In the genomic region with DNA sequence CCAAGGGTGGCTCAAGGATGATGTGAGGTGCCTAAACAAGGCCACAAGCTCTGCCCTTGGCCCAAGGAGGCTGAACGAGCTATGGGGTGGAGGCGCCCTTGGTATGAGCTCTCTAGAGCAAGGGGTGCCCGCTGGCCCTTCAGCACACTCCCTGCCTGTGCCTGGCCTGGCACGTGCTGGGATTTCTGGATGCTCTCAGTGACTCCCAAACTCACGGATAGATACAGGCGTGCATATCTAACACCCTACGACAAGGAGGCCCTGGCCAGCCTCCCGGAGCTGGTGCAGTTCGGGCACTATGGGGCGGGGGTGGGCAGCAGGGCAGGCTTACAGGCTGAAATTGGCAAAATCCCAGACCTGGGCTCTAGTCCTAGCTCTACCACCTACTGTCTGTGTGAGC, we compare ENCODE assay signal across 29 cellular contexts. TPM values are rescaled to one million over a fixed set of nuclear protein-coding genes. Genes with fewer than 3 reads are reported as not detected.
DNase-seq lines count a peak whose midpoint lies in the region; ATAC-seq, FAIRE-seq and TF ChIP-seq lines count a peak whose summit lies in the region.
"Had no signal": no experiment of that assay in that cellular context is flagged by ENCODE, and none has a peak within 500 bp of the region (broad histone marks: within the 10 kb centered on the region; RNA-seq: fewer than 3 reads in every experiment).

No MANE protein-coding gene starts in this region.

- peaks cover 57% of the 10 kb centered on the region for H3K27me3 Mint-ChIP-seq in HFFc6 (ENCODE audit: insufficient read depth)

- no peaks in the 10 kb centered on the region for H3K9me3 Mint-ChIP-seq in HFFc6
- H3K9me3 Mint-ChIP-seq: CD8-positive, alpha-beta memory T cell had no signal

- H2BK12ac ChIP-seq in H1 (ENCODE audit: low read depth, low read length): no peak overlapping the region

- no peak overlapping the region for H3K14ac ChIP-seq in H1 (ENCODE audit: insufficient read length)

- no peak overlapping the region for H4K91ac ChIP-seq in H1 (replicated peaks; ENCODE audit: insufficient read length, low read length)

- H4K20me1 ChIP-seq in BLaER1: no peaks in the 10 kb centered on the region
- H4K20me1 ChIP-seq in H1 (replicated peaks in 1 of 2; ENCODE audit: control insufficient read depth in 1 of 2, insufficient read depth in 2 of 2, low read length in 2 of 2): no peaks in the 10 kb centered on the region

- no peak overlapping the region for H3K18ac ChIP-seq in H1 (ENCODE audit: extremely low read depth, low read length)

- H2BK20ac ChIP-seq in H1 (ENCODE audit: low read length): no peak overlapping the region

- no peak for TF ChIP-seq RAD21 in H1 (IDR thresholded peaks at IDR 0.05 in 1 of 2, conservative IDR thresholded peaks at IDR 0.05 in 1 of 2; ENCODE audit: low read depth in 2 of 2, low read length in 2 of 2)

- no peaks in the 10 kb centered on the region for H3K36me3 Mint-ChIP-seq in HFFc6 (ENCODE audit: low read depth)
- H3K36me3 Mint-ChIP-seq: CD8-positive, alpha-beta memory T cell had no signal

- H3K27me3 ChIP-seq in BLaER1: no peaks in the 10 kb centered on the region
- no peaks in the 10 kb centered on the region; a peak in 1 of 7 replicates for H3K27me3 ChIP-seq in H1 (replicated peaks in 1 of 4; ENCODE audit: control insufficient read depth in 3 of 4, extremely low read depth in 1 of 4, insufficient read depth in 3 of 4, low read length in 3 of 4)
- H3K27me3 ChIP-seq in heart right ventricle: peaks cover 0 to 22% (median 0%) of the 10 kb centered on the region in 7 donors

- H3K4me1 ChIP-seq in BLaER1 (peaks cover 79% of the 10 kb centered on the region), H1 (replicated peaks in 1 of 4; ENCODE audit: control insufficient read depth in 3 of 4, insufficient read depth in 4 of 4, low read length in 3 of 4) (peaks cover 0 to 4% (median 0%) of the 10 kb centered on the region in 4 experiments; a peak in 3 of 7 replicates), heart right ventricle (peaks cover 0 to 17% (median 10%) of the 10 kb centered on the region in 9 donors)

- H3K56ac ChIP-seq in H1 (replicated peaks; ENCODE audit: insufficient read length, low read depth, low read length): no peak overlapping the region

- 0 out of 2 replicates have a peak overlapping the region, but pooled peaks have one; percentile 4 for H2BK15ac ChIP-seq in H1 (ENCODE audit: low read length)

- no peaks in the 10 kb centered on the region for H3K36me3 ChIP-seq in BLaER1
- no peaks in the 10 kb centered on the region for H3K36me3 ChIP-seq in H1 (ENCODE audit: control insufficient read depth in 2 of 4, insufficient read depth in 4 of 4, low read length in 3 of 4)
- no peaks in the 10 kb centered on the region for H3K36me3 ChIP-seq in heart right ventricle

- TF ChIP-seq POLR2A in H1 (IDR thresholded peaks at IDR 0.05; ENCODE audit: control extremely low read depth in 1 of 2, low read depth in 2 of 2, low read length in 2 of 2): no peak

- no peak overlapping the region for H3K4ac ChIP-seq in H1 (replicated peaks; ENCODE audit: insufficient read length, low read depth, low read length)

- no peaks in the 10 kb centered on the region for H3K9me3 ChIP-seq in BLaER1
- H3K9me3 ChIP-seq in H1 (ENCODE audit: insufficient read depth in 2 of 2, low read depth in 1 of 2, low read length in 1 of 2): no peaks in the 10 kb centered on the region
- H3K9me3 ChIP-seq in heart right ventricle: no peaks in the 10 kb centered on the region

- H4K5ac ChIP-seq in H1 (ENCODE audit: insufficient read length, low read depth, low read length): no peak overlapping the region

- DNase-seq in H1 (ENCODE audit: low read depth in 1 of 2, low spot score in 2 of 2) (no peak), heart right ventricle (peak; percentile 47 to 51), sciatic nerve (ENCODE audit: low spot score) (no peak), HFFc6 (no peak), NCI-H2196 (lab: John Stamatoyannopoulos, UW; ENCODE audit: unreplicated experiment) (no peak)
- DNase-seq in stimulated activated CD4-positive, alpha-beta T cell treated with anti-CD3 and anti-CD28 coated beads, Interleukin-12 subunit alpha, Interleukin-12 subunit beta, amount 100 ng/mL, for 4 hours: no peak
- DNase-seq: AML-193; CD8-positive, alpha-beta memory T cell; DMS 273 treated with DMSO at 0.1 percent for 48 hours; DMS79; EL; GDM1; Kasumi-1; NCI-H1092 treated with DMSO at 0.1 percent for 48 hours; NCI-H1436; NCI-H1930; NCI-H446 treated with DMSO at 0.1 percent for 48 hours; NCI-H526; NCI-H82; NK-92 treated with Interleukin-12 subunit alpha and Interleukin-12 subunit beta, amount 100 ng/mL, for 24 hours; PC-3; SHP77 had no signal

- no peak overlapping the region for H2BK120ac ChIP-seq in H1 (replicated peaks; ENCODE audit: low read depth, low read length)

- H3K23me2 ChIP-seq in H1 (ENCODE audit: low read depth, low read length): no peaks in the 10 kb centered on the region

- no peak overlapping the region for H2AFZ ChIP-seq in H1 (ENCODE audit: low read length)

- no peak overlapping the region for H3K27ac Mint-ChIP-seq in HFFc6
- H3K27ac Mint-ChIP-seq: CD8-positive, alpha-beta memory T cell had no signal

- H3K4me3 ChIP-seq in BLaER1 (no peak overlapping the region), H1 (ENCODE audit: extremely low read depth in 1 of 4, insufficient read depth in 2 of 4, low read depth in 3 of 4, low read length in 4 of 4) (no peak overlapping the region), heart right ventricle (no peak overlapping the region)
- H3K4me3 ChIP-seq: K562 had no signal

- peak overlapping the region; percentile 25; the same call in 1 of the 2 replicates for H4K8ac ChIP-seq in H1 (ENCODE audit: extremely low read depth, insufficient read depth, low read length)

- no peaks in the 10 kb centered on the region for H3K79me2 ChIP-seq in H1 (ENCODE audit: control insufficient read depth in 1 of 2, insufficient read depth in 2 of 2, low read length in 2 of 2)

- CTCF ChIA-PET in H1 (lab: Charles Lee; ENCODE audit: partially characterized antibody): interaction anchor here (0.6 to 3.9 kb wide), 7 partner anchors 9 to 73 kb away, joined by 3 to 14 read pairs (median 3); no protein-coding TSS in a partner anchor

- no peak overlapping the region for H2AK5ac ChIP-seq in H1 (ENCODE audit: low read depth, low read length)

- no peak overlapping the region for H2BK5ac ChIP-seq in H1 (ENCODE audit: low read depth, low read length)

- H3K4me2 ChIP-seq in BLaER1 (peak overlapping the region; percentile 77), H1 (ENCODE audit: insufficient read depth in 1 of 2, low read depth in 2 of 2, low read length in 2 of 2) (no peak overlapping the region)

- H3K4me3 Mint-ChIP-seq in HFFc6: no peak overlapping the region
- H3K4me3 Mint-ChIP-seq: CD8-positive, alpha-beta memory T cell had no signal

- TF ChIP-seq EP300 in H1 (IDR thresholded peaks at IDR 0.05; ENCODE audit: borderline replicate concordance in 1 of 2, low read depth in 2 of 2, low read length in 2 of 2): no peak

- H3K9ac ChIP-seq in BLaER1: no peak overlapping the region
- H3K9ac ChIP-seq in H1 (replicated peaks in 1 of 4; ENCODE audit: extremely low read depth in 1 of 4, low read depth in 3 of 4, low read length in 3 of 4): no peak overlapping the region

- intact Hi-C loops in heart right ventricle (cut with DNase I) (no loop called here), sciatic nerve (cut with DNase I) (no loop called here)

- no peak overlapping the region for H3K23ac ChIP-seq in H1 (ENCODE audit: insufficient read length)

- H3K27ac ChIP-seq in BLaER1: peak overlapping the region; percentile 44
- no peak overlapping the region for H3K27ac ChIP-seq in H1 (ENCODE audit: low read depth, low read length)
- no peak overlapping the region for H3K27ac ChIP-seq in heart right ventricle
- H3K27ac ChIP-seq: C4-2B had no signal

- no peak for FAIRE-seq in H1 (lab: Jason Lieb, UNC)
- FAIRE-seq: A204.1, GM12891, H54, HTR-8/SVneo, K562 had no signal

- ATAC-seq in heart right ventricle: peak; percentile 21 to 90 (median 79)
- peak; percentile 5 for ATAC-seq in sciatic nerve
- ATAC-seq: K562, PC-3 had no signal

- no peaks in the 10 kb centered on the region for H3K79me1 ChIP-seq in H1 (ENCODE audit: low read depth, low read length)

- 94% methylated on average over 10 of the region's 10 CpGs; no CpG with 5 or more reads in 1 of the 2 experiments for WGBS in H1 (ENCODE audit: extremely low coverage in 1 of 2, insufficient coverage in 1 of 2, insufficient read length in 1 of 2, insufficient replicate concordance in 2 of 2, low coverage in 1 of 2, low lambda C conversion rate in 2 of 2, missing lambda C conversion rate in 1 of 2), 2 experiments
- 68 to 77% methylated on average over 10 of the region's 10 CpGs for WGBS in heart right ventricle, 2 donors

- no peaks in the 10 kb centered on the region for H3K4me1 Mint-ChIP-seq in HFFc6 (ENCODE audit: low read depth)
- H3K4me1 Mint-ChIP-seq: CD8-positive, alpha-beta memory T cell had no signal

- no peak for TF ChIP-seq CTCF in H1 (IDR thresholded peaks at IDR 0.05; ENCODE audit: control extremely low read depth in 1 of 3, insufficient read depth in 1 of 3, low read depth in 1 of 3, low read length in 3 of 3)
- TF ChIP-seq CTCF in heart right ventricle (IDR thresholded peaks at IDR 0.05): no peak
- TF ChIP-seq CTCF in HFFc6 (IDR thresholded peaks at IDR 0.05): no peak

- POLR2A ChIA-PET in H1 (lab: Charles Lee; ENCODE audit: partially characterized antibody): no interaction called here

TF ChIP-seq in H1, 55 proteins besides CTCF, POLR2A, EP300 and RAD21 (continues in another document):
- TF ChIP-seq SP2 (IDR thresholded peaks at IDR 0.05; ENCODE audit: low read length) (no peak), HDAC2 (IDR thresholded peaks at IDR 0.05; ENCODE audit: borderline replicate concordance in 1 of 2, low read depth in 2 of 2, low read length in 2 of 2) (no peak), RBBP5 (IDR thresholded peaks at IDR 0.05; ENCODE audit: borderline replicate concordance, low read depth, low read length) (no peak), TBP (IDR thresholded peaks at IDR 0.05; ENCODE audit: low read depth, low read length) (no peak), CHD1 (IDR thresholded peaks at IDR 0.05; ENCODE audit: low read depth, low read length) (no peak), NANOG (IDR thresholded peaks at IDR 0.05; ENCODE audit: insufficient read depth, low read depth, low read length, poor library complexity, severe bottlenecking) (no peak)

RNA-seq across cellular contexts. Expression of a gene that starts 30.6 kb away (rescaled TPM):
- 4.9 and 5.5 TPM in 2 replicates for total RNA-seq in H1 (2021; fragmentation: NEBNext Ultra II Directional; extraction: Animal tissue kit (Norgen Biotek cat#: 25700))
- 2.3 and 5.4 TPM in 2 replicates for polyA plus RNA-seq in H1 (2011; rRNA removed)
- 3.1 TPM for polyA plus RNA-seq in H1 (2011; cell fraction: cytosol; rRNA removed)
- polyA plus RNA-seq in H1 (2011; cell fraction: nucleus; rRNA removed): 14.2 TPM
- 1.1 to 3.9 TPM (median 2.9 TPM) in 4 replicates for polyA plus RNA-seq in H1 (2012, experiment 1 of 2)
- polyA plus RNA-seq in H1 (2012, experiment 2 of 2): 1.3 TPM
- 11.7 TPM for polyA plus RNA-seq in H1 (2013, experiment 1 of 2)
- polyA plus RNA-seq in H1 (2013, experiment 2 of 2): 11.5 TPM
- polyA minus RNA-seq in H1 (2011; rRNA and poly(A)+ RNA removed): 7.9 and 16.9 TPM in 2 replicates
- 2.4 TPM for polyA minus RNA-seq in H1 (2011; cell fraction: cytosol; rRNA and poly(A)+ RNA removed)
- polyA minus RNA-seq in H1 (2011; cell fraction: nucleus; rRNA and poly(A)+ RNA removed): 12.5 TPM
- total RNA-seq in heart right ventricle: under 1 TPM in 9 of 10 donors, not detected in 1; 0.05 to 0.60 (median 0.23) TPM
- polyA plus RNA-seq in heart right ventricle: under 1 TPM; 0.01 to 0.07 TPM
- total RNA-seq in sciatic nerve: 140 TPM
- not detected for total RNA-seq in HFFc6 (2021; fragmentation: NEBNext Ultra II Directional; extraction: Animal tissue kit (Norgen Biotek cat#: 25700))
- total RNA-seq: PC-3 had no signal
- polyA plus RNA-seq: CD8-positive, alpha-beta memory T cell had no signal

Comparison
In these comparisons a context has a peak if more than half of its experiments do, and no peak if none do; other contexts are left out.
1. DNase-seq: peak in heart right ventricle (2 of 2); none in H1 (0 of 2), sciatic nerve (single experiment), HFFc6 (single experiment), stimulated activated CD4-positive, alpha-beta T cell treated with anti-CD3 and anti-CD28 coated beads, Interleukin-12 subunit alpha, Interleukin-12 subunit beta, amount 100 ng/mL, for 4 hours (single experiment) and NCI-H2196 (single experiment).
2. RNA of a gene that starts 30.6 kb away (total RNA-seq): 140 TPM in sciatic nerve (single experiment); 4.9 to 5.5 TPM in H1, 0.05 to 0.60 TPM in heart right ventricle and not detected in HFFc6; every median in the first group is over 10 times any median in the second.